ENCODE assay signal across 20 cellular contexts in the genomic region with DNA sequence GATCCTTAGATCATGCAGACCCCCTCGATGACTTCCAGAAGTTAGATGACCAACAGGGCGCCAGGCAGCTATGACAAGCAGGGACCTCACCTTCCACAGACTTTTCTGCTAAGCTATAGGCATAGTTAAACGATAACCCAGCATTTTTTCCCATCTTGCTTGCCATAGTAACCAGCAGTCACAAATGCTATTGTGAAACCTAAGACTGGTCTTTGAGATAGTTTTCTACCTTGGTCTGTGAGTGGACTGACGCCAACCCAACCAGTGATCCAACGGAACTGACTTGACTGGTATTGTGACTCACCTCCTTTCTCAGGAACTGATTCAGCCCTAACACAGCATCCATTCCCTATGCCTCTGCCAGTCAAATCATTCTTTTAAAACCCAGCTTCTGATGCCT.
A peak's percentile ranks its signal among the peaks of the same experiment; 100 is the strongest.
DNase-seq lines count a peak whose midpoint lies in the region; ATAC-seq and TF ChIP-seq lines count a peak whose summit lies in the region.
"Had no signal": no experiment of that assay in that cellular context is flagged by ENCODE, and none has a peak within 500 bp of the region (broad histone marks: within the 10 kb centered on the region; RNA-seq: fewer than 3 reads in every experiment).

No MANE protein-coding gene starts in this region.

- intact Hi-C loops in Panc1 (cut with micrococcal nuclease; ENCODE audit: unreplicated experiment): no loop called here
- intact Hi-C loops in ovary (cut with DNase I): no loop called here

- H3K36me3 ChIP-seq in Panc1 (ENCODE audit: control insufficient read depth, insufficient read depth, low read length): no peaks in the 10 kb centered on the region
- H3K36me3 ChIP-seq in ovary: no peaks in the 10 kb centered on the region
- H3K36me3 ChIP-seq: gastroesophageal sphincter, lower lobe of right lung, spleen, tibial artery had no signal

- no peak overlapping the region for H3K27ac ChIP-seq in Panc1 (ENCODE audit: low read length)
- H3K27ac ChIP-seq in ovary: no peak overlapping the region
- H3K27ac ChIP-seq: gastroesophageal sphincter, GM23248, lower lobe of right lung, spleen, tibial artery had no signal

- no peak overlapping the region for H3K4me3 ChIP-seq in Panc1 (ENCODE audit: low read depth in 2 of 2, low read length in 2 of 2)
- no peak overlapping the region for H3K4me3 ChIP-seq in choroid plexus epithelial cell (ENCODE audit: low read depth, low read length)
- no peak overlapping the region for H3K4me3 ChIP-seq in ovary
- H3K4me3 ChIP-seq: gastroesophageal sphincter, GM23248, lower lobe of right lung, spleen, tibial artery had no signal

- no peak for TF ChIP-seq EP300 in ovary (IDR thresholded peaks at IDR 0.05)

- H3K9me3 ChIP-seq in Panc1 (ENCODE audit: control insufficient read depth, insufficient read depth, low read depth, low read length): peaks cover 3% of the 10 kb centered on the region; the same call in 1 of the 2 replicates
- H3K9me3 ChIP-seq in ovary: no peaks in the 10 kb centered on the region
- H3K9me3 ChIP-seq: lower lobe of right lung, tibial artery had no signal

- POLR2A ChIA-PET in Panc1 (lab: Charles Lee): no interaction called here

- H3K4me1 ChIP-seq in Panc1 (ENCODE audit: control insufficient read depth, insufficient read depth, low read length): no peaks in the 10 kb centered on the region
- H3K4me1 ChIP-seq in ovary (ENCODE audit: insufficient read depth): no peaks in the 10 kb centered on the region
- H3K4me1 ChIP-seq: gastroesophageal sphincter, lower lobe of right lung, spleen, tibial artery had no signal

- CTCF ChIA-PET in Panc1 (lab: Charles Lee): no interaction called here

- no TSS peak for BruUV-seq in Panc1 (replicated peaks; lab: Mats Ljungman, UMichigan)

- in situ Hi-C loops in Panc1 (cut with HindIII; ENCODE audit: low pct_unique_long_range_greater_than_20kb, low sequenced_read_pairs): no loop called here

- whole genome bisulfite sequencing in ovary, 3 donors: 82 to 91% (median 84%) methylated on average over 5 of the region's 5 CpGs

- H3K27me3 ChIP-seq in Panc1 (ENCODE audit: control insufficient read depth, insufficient read depth, low read length): no peaks in the 10 kb centered on the region
- H3K27me3 ChIP-seq in ovary: no peaks in the 10 kb centered on the region
- H3K27me3 ChIP-seq: gastroesophageal sphincter, spleen, tibial artery had no signal

- no peak for TF ChIP-seq POLR2A in ovary (IDR thresholded peaks at IDR 0.05)

- TF ChIP-seq CTCF in Panc1 (IDR thresholded peaks at IDR 0.05): no peak
- TF ChIP-seq CTCF in choroid plexus epithelial cell (conservative IDR thresholded peaks at IDR 0.05; ENCODE audit: low read depth, low read length): no peak
- no peak for TF ChIP-seq CTCF in ovary (IDR thresholded peaks at IDR 0.05)

- DNase-seq in HK-2 (ENCODE audit: unreplicated experiment) (peak; percentile 69), Panc1 (ENCODE audit: low read depth, low spot score) (peak; percentile 2), choroid plexus epithelial cell (ENCODE audit: low read depth) (peak; percentile 4), non-pigmented ciliary epithelial cell (ENCODE audit: low read depth) (peak; percentile 86), DMS 273 (lab: John Stamatoyannopoulos, UW; ENCODE audit: unreplicated experiment) (no peak), germinal center (ENCODE audit: low spot score) (no peak), ovary (no peak)
- no peak for DNase-seq in stimulated activated CD4-positive, alpha-beta T cell treated with anti-CD3 and anti-CD28 coated beads, Interleukin-4, amount 100 ng/mL, for 4 hours
- DNase-seq: activated effector memory CD4-positive, alpha-beta T cell treated with anti-CD3 and anti-CD28 coated beads, Interleukin-2, amount 50 U/mL, for 16 hours; amniotic stem cell; GM23248; lower lobe of right lung; NCI-H1436 treated with DMSO at 0.1 percent for 48 hours; NCI-H2227 treated with DMSO at 0.1 percent for 48 hours; posterior cingulate gyrus; SIG-M5; spleen; stimulated activated naive B cell treated with anti-CD40 and anti-IgM and Interleukin-4, amounts not matched to agents 10 μg/mL and 1 μg/mL and 100 μg/mL, for 72 hours; tibial artery had no signal

- ATAC-seq in Panc1: no peak
- ATAC-seq: gastroesophageal sphincter; lower lobe of right lung; stimulated activated naive B cell treated with anti-CD40 and anti-IgM and Interleukin-4, amounts not matched to agents 10 μg/mL and 1 μg/mL and 100 μg/mL, for 72 hours had no signal

Comparison
In these comparisons a context has a peak if more than half of its experiments do, and no peak if none do; other contexts are left out.
1. DNase-seq: peak in HK-2 (single experiment), Panc1 (single experiment), choroid plexus epithelial cell (single experiment) and non-pigmented ciliary epithelial cell (single experiment); none in stimulated activated CD4-positive, alpha-beta T cell treated with anti-CD3 and anti-CD28 coated beads, Interleukin-4, amount 100 ng/mL, for 4 hours (0 of 2), DMS 273 (single experiment), germinal center (single experiment) and ovary (0 of 5).